In the genomic region with DNA sequence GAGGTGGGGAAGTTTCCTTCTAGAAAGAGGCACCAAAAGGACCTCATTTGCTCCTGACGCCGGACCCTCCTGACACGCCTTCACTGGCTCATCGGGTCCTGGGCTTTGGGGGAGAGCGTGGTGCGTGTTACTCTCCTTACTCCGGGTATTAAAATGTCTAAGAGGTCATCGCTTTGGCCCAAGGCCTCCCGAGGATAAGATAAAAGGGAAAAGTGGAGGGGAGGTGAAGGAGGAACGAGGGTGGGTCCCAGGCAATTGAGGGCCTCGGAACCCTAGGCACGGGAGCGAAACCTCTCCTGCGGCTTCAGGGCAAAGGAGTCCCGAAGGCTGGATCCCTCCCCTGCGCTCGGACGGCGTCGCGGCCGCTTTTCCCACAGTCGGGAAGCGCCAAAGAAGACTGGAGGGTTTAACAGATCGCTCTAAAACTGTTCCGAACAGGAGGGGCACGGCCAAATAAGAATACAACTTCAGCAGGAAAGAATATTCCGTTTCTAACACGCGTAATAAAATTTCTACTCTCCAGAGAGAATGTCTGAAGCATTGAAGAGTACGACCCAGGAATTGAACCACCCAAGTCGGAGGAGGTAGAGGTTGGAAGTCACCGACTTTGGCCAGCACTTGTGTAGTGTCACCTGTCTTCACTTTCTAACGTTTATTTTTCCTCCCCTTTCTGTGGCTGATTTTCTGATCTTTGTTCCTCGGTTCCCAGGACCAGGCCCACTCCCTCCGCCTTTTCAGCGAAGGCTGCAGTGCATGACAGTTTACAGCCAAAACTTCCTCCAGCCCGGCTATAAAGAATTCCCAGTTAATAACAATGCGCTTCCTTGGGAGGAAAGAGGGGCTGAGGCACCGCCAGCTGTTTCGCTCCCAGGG, we compare ENCODE assay signal across 1 cellular context.
TF ChIP-seq lines count a peak whose summit lies in the region.

No MANE protein-coding gene starts in this region.

TF ChIP-seq in endothelial cell of umbilical vein, 7 proteins besides CTCF, POLR2A, EP300 and RAD21 (continued from another document):
- TF ChIP-seq POLR2AphosphoS5 (IDR thresholded peaks at IDR 0.05; ENCODE audit: insufficient read depth, low read depth, low read length): no peak
- TF ChIP-seq EZH2 (IDR thresholded peaks at IDR 0.05; ENCODE audit: borderline replicate concordance, low read depth, low read length, severe bottlenecking): peak; percentile 69
- TF ChIP-seq MYC (IDR thresholded peaks at IDR 0.05; ENCODE audit: low read depth, low read length): no peak
- no peak for TF ChIP-seq GATA2 (IDR thresholded peaks at IDR 0.05; ENCODE audit: insufficient read depth, insufficient read length, low read depth, low read length)
